Comparison of ENCODE assay signal across 1 cellular context in the genomic region with DNA sequence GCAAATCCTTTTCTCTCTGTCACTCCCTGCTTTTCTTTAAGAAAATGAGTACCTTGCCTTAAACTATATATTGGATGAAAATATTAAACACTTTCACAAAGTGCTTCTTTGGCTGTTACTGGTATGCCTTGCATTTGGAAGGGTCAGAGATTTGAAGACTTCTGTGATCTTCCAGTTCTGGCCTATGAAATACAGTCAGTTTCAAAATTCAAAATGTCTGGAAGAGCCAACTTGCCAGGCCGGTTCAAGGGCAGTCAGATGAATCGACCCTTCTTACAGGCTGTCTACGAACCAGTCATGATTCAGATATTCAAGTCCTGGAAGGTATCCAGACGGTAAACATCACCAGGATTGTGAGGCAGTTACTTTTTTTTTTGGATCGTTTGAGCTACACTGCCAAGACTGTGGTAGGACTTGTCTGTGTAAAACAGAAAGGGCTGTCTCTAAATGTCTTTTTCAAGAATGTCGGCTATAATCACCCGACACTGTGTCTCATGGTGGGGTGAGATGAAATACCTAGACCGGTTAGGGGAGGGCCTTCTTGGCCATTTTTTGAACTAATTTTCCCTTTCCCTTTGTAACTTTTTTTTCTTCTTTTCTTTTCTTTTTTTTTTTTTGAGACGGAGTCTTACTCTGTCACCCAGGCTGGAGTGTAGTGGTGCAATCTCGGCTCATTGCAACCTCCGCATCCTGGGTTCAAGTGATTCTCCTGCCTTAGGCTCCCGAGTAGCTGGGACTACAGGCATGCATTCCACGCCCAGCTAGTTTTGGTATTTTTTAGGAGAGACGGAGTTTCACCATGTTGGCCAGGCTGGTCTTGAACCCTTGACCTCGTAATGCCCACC.
TF ChIP-seq lines count a peak whose summit lies in the region.

No MANE protein-coding gene starts in this region.

TF ChIP-seq in K562, 482 proteins besides CTCF, POLR2A, EP300 and RAD21:
- peak; percentile 38; the same call in 1 of the 2 replicates for TF ChIP-seq NFIC (IDR thresholded peaks at IDR 0.05)
- TF ChIP-seq MIER1 (IDR thresholded peaks at IDR 0.05; ENCODE audit: low read depth) = no peak
- TF ChIP-seq SMAD4 (CRISPR knock-in tag; conservative IDR thresholded peaks at IDR 0.05) = no peak
- no peak for TF ChIP-seq HOXB6 (CRISPR knock-in tag; IDR thresholded peaks at IDR 0.05; ENCODE audit: borderline replicate concordance)
- TF ChIP-seq, protein P1, sequence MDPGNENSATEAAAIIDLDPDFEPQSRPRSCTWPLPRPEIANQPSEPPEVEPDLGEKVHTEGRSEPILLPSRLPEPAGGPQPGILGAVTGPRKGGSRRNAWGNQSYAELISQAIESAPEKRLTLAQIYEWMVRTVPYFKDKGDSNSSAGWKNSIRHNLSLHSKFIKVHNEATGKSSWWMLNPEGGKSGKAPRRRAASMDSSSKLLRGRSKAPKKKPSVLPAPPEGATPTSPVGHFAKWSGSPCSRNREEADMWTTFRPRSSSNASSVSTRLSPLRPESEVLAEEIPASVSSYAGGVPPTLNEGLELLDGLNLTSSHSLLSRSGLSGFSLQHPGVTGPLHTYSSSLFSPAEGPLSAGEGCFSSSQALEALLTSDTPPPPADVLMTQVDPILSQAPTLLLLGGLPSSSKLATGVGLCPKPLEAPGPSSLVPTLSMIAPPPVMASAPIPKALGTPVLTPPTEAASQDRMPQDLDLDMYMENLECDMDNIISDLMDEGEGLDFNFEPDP (CRISPR knock-in tag; IDR thresholded peaks at IDR 0.05) = no peak
- TF ChIP-seq ZNF384 (IDR thresholded peaks at IDR 0.05; ENCODE audit: low read depth, low read length) = peak; percentile 65
- no peak for TF ChIP-seq RBM17 (IDR thresholded peaks at IDR 0.05; ENCODE audit: borderline replicate concordance, low read depth, low read length)
